In the genomic region with DNA sequence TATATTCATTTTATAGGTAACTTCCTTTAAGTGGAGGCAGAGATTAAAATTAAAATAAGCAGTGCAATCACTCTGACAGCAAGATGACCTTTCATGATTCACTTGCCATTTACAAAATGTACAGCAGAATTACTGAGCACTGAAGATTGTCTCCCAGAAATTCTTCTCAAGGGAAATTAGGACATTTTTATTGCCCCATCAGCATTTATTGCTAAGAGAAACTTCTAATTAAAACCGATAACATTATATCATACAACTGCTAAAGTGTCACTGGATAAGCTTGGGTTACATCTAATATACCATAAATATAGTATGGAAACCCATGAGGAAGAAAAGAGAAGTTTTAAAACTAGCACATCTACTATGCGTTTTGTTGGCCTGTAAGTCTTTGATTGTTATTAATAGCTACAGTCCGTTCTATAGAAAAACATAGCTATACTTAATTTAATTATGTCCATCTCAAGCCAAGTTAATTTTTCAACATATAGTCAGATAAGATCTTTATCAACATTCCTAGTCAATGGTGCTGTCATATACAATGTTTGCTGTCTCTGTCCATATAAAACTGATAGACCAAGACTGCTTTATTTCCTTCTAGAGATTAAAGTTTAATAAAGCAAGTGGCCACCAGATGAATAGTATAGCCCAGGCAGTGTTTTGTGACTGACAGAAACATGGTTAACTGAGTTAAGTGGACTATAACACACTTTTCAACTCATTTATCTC, we compare ENCODE assay signal across 25 cellular contexts.
"Had no signal": no experiment of that assay in that cellular context is flagged by ENCODE, and none has a peak within 500 bp of the region (broad histone marks: within the 10 kb centered on the region; RNA-seq: fewer than 3 reads in every experiment).

No MANE protein-coding gene starts in this region.

- FAIRE-seq: TTC549 had no signal

- H3K4me3 ChIP-seq: ascending aorta, cardiac muscle cell, MG63, Peyer's patch, SJSA1 had no signal

- DNase-seq: activated CD4-positive, alpha-beta T cell treated with anti-CD3 and anti-CD28 coated beads, Interleukin-2, amount 10 ng/mL, durations not matched to agents 24 days and 14 days; activated CD4-positive, alpha-beta T cell treated with anti-CD3 and anti-CD28 coated beads, Interleukin-2, amount 50 U/mL, for 4 hours; activated CD8-positive, alpha-beta T cell treated with anti-CD3 and anti-CD28 coated beads for 36 hours; activated gamma-delta T cell; activated naive CD4-positive, alpha-beta T cell treated with Interleukin-2 at 50 U/mL for 16 hours; activated naive CD8-positive, alpha-beta T cell treated with anti-CD3 and anti-CD28 coated beads, Interleukin-2, amount 10 ng/mL, durations not matched to agents 7 days and 5 days; activated T-cell treated with anti-CD3 and anti-CD28 coated beads, Interleukin-2, amount 50 U/mL, for 24 hours; amygdala; MG63; NCI-H1092; NCI-H1436 treated with DMSO at 0.1 percent for 48 hours; NCI-H1694 treated with DMSO at 0.1 percent for 48 hours; NCI-H2029; NCI-H510A; NCI-H526; NCI-H748 treated with DMSO at 0.1 percent for 48 hours; NK-92 treated with Interleukin-12 subunit alpha and Interleukin-12 subunit beta, amount 100 ng/mL, for 24 hours; PC-3; Peyer's patch; RPMI8226; SHP77 treated with DMSO at 0.1 percent for 48 hours had no signal

- H3K27me3 ChIP-seq: ascending aorta, cardiac muscle cell, MG63, Peyer's patch, SJSA1 had no signal

- ATAC-seq: activated CD8-positive, alpha-beta T cell treated with anti-CD3 and anti-CD28 coated beads for 36 hours; PC-3 had no signal

- H3K27ac ChIP-seq: ascending aorta, cardiac muscle cell, Peyer's patch, SJSA1 had no signal

- H3K4me1 ChIP-seq: ascending aorta, Peyer's patch, SJSA1 had no signal

- H3K36me3 ChIP-seq: cardiac muscle cell, MG63, Peyer's patch had no signal

- H3K9me3 ChIP-seq: ascending aorta, MG63, Peyer's patch, SJSA1 had no signal
